1 cellular context compared by ENCODE assay signal in genomic region chr3:122112754-122113153, GRCh38.
TF ChIP-seq lines count a peak whose summit lies in the region.

No MANE protein-coding gene starts in this region.

TF ChIP-seq in H1, 55 proteins besides CTCF, POLR2A, EP300 and RAD21 (continued from another document):
- TF ChIP-seq, protein P1, sequence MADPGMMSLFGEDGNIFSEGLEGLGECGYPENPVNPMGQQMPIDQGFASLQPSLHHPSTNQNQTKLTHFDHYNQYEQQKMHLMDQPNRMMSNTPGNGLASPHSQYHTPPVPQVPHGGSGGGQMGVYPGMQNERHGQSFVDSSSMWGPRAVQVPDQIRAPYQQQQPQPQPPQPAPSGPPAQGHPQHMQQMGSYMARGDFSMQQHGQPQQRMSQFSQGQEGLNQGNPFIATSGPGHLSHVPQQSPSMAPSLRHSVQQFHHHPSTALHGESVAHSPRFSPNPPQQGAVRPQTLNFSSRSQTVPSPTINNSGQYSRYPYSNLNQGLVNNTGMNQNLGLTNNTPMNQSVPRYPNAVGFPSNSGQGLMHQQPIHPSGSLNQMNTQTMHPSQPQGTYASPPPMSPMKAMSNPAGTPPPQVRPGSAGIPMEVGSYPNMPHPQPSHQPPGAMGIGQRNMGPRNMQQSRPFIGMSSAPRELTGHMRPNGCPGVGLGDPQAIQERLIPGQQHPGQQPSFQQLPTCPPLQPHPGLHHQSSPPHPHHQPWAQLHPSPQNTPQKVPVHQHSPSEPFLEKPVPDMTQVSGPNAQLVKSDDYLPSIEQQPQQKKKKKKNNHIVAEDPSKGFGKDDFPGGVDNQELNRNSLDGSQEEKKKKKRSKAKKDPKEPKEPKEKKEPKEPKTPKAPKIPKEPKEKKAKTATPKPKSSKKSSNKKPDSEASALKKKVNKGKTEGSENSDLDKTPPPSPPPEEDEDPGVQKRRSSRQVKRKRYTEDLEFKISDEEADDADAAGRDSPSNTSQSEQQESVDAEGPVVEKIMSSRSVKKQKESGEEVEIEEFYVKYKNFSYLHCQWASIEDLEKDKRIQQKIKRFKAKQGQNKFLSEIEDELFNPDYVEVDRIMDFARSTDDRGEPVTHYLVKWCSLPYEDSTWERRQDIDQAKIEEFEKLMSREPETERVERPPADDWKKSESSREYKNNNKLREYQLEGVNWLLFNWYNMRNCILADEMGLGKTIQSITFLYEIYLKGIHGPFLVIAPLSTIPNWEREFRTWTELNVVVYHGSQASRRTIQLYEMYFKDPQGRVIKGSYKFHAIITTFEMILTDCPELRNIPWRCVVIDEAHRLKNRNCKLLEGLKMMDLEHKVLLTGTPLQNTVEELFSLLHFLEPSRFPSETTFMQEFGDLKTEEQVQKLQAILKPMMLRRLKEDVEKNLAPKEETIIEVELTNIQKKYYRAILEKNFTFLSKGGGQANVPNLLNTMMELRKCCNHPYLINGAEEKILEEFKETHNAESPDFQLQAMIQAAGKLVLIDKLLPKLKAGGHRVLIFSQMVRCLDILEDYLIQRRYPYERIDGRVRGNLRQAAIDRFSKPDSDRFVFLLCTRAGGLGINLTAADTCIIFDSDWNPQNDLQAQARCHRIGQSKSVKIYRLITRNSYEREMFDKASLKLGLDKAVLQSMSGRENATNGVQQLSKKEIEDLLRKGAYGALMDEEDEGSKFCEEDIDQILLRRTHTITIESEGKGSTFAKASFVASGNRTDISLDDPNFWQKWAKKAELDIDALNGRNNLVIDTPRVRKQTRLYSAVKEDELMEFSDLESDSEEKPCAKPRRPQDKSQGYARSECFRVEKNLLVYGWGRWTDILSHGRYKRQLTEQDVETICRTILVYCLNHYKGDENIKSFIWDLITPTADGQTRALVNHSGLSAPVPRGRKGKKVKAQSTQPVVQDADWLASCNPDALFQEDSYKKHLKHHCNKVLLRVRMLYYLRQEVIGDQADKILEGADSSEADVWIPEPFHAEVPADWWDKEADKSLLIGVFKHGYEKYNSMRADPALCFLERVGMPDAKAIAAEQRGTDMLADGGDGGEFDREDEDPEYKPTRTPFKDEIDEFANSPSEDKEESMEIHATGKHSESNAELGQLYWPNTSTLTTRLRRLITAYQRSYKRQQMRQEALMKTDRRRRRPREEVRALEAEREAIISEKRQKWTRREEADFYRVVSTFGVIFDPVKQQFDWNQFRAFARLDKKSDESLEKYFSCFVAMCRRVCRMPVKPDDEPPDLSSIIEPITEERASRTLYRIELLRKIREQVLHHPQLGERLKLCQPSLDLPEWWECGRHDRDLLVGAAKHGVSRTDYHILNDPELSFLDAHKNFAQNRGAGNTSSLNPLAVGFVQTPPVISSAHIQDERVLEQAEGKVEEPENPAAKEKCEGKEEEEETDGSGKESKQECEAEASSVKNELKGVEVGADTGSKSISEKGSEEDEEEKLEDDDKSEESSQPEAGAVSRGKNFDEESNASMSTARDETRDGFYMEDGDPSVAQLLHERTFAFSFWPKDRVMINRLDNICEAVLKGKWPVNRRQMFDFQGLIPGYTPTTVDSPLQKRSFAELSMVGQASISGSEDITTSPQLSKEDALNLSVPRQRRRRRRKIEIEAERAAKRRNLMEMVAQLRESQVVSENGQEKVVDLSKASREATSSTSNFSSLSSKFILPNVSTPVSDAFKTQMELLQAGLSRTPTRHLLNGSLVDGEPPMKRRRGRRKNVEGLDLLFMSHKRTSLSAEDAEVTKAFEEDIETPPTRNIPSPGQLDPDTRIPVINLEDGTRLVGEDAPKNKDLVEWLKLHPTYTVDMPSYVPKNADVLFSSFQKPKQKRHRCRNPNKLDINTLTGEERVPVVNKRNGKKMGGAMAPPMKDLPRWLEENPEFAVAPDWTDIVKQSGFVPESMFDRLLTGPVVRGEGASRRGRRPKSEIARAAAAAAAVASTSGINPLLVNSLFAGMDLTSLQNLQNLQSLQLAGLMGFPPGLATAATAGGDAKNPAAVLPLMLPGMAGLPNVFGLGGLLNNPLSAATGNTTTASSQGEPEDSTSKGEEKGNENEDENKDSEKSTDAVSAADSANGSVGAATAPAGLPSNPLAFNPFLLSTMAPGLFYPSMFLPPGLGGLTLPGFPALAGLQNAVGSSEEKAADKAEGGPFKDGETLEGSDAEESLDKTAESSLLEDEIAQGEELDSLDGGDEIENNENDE (IDR thresholded peaks at IDR 0.05; ENCODE audit: insufficient replicate concordance, low read length): no peak
- TF ChIP-seq ZNF274 (IDR thresholded peaks at IDR 0.05; ENCODE audit: borderline replicate concordance, extremely low read depth, low read length): no peak
- no peak for TF ChIP-seq KDM4A (IDR thresholded peaks at IDR 0.05; ENCODE audit: low read depth, low read length, severe bottlenecking)
